Comparison of ENCODE assay signal across 8 cellular contexts in genomic region chr7:106285801-106286492, GRCh38. TPM values are rescaled to one million over a fixed set of nuclear protein-coding genes. Genes with fewer than 3 reads are reported as not detected.
DNase-seq lines count a peak whose midpoint lies in the region; ATAC-seq lines count a peak whose summit lies in the region.

No MANE protein-coding gene starts in this region.

- no peaks in the 10 kb centered on the region for H3K9me3 ChIP-seq in right cardiac atrium (ENCODE audit: control insufficient read depth, low read length)

- H3K4me1 ChIP-seq in right cardiac atrium (ENCODE audit: control insufficient read depth, insufficient read depth, low read length), result no peaks in the 10 kb centered on the region

- DNase-seq in activated CD8-positive, alpha-beta memory T cell treated with anti-CD3 and anti-CD28 coated beads, Interleukin-2, amount 10 ng/mL, durations not matched to agents 7 days and 5 days, result peak; percentile 71
- DNase-seq in activated CD8-positive, alpha-beta memory T cell treated with anti-CD3 and anti-CD28 coated beads, Interleukin-2, amount 50 U/mL, for 4 hours, result no peak
- DNase-seq in activated T-cell treated with anti-CD3 and anti-CD28 coated beads, Interleukin-2, amount 50 U/mL, for 48 hours, result peak; percentile 41 to 53
- DNase-seq in right cardiac atrium (peak in 1 of 3 donors; percentile 72), NCI-H2081 treated with DMSO at 0.1 percent for 48 hours (lab: John Stamatoyannopoulos, UW) (no peak), NCI-H2081 (lab: John Stamatoyannopoulos, UW) (no peak)
- peak; percentile 23 for DNase-seq in stimulated activated CD4-positive, alpha-beta T cell treated with anti-CD3 and anti-CD28 coated beads, Interleukin-12 subunit alpha, Interleukin-12 subunit beta, amount 100 ng/mL, for 4 hours

- H3K9me3 Mint-ChIP-seq in activated CD8-positive, alpha-beta memory T cell treated with anti-CD3 and anti-CD28 coated beads, Interleukin-2, amount 10 ng/mL, durations not matched to agents 7 days and 5 days (ENCODE audit: low read depth), result no peaks in the 10 kb centered on the region

- CTCF ChIA-PET in activated CD8-positive, alpha-beta memory T cell treated with anti-CD3 and anti-CD28 coated beads, Interleukin-2, amount 10 ng/mL, durations not matched to agents 7 days and 5 days (lab: Charles Lee), result interaction anchor here (1.8 to 2.6 kb wide), 2 partner anchors 61 to 139 kb away, joined by 4 to 18 read pairs; no protein-coding TSS in a partner anchor

- H3K4me3 Mint-ChIP-seq in activated CD8-positive, alpha-beta memory T cell treated with anti-CD3 and anti-CD28 coated beads, Interleukin-2, amount 10 ng/mL, durations not matched to agents 7 days and 5 days, result peak overlapping the region; percentile 91

- WGBS in right cardiac atrium, result 24% methylated on average over 16 of the region's 16 CpGs

- peaks cover 34% of the 10 kb centered on the region for H3K4me1 Mint-ChIP-seq in activated CD8-positive, alpha-beta memory T cell treated with anti-CD3 and anti-CD28 coated beads, Interleukin-2, amount 10 ng/mL, durations not matched to agents 7 days and 5 days

- H3K36me3 Mint-ChIP-seq in activated CD8-positive, alpha-beta memory T cell treated with anti-CD3 and anti-CD28 coated beads, Interleukin-2, amount 10 ng/mL, durations not matched to agents 7 days and 5 days, result peaks cover 12% of the 10 kb centered on the region

- peak overlapping the region; percentile 94 for H3K27ac Mint-ChIP-seq in activated CD8-positive, alpha-beta memory T cell treated with anti-CD3 and anti-CD28 coated beads, Interleukin-2, amount 10 ng/mL, durations not matched to agents 7 days and 5 days

- H3K27me3 Mint-ChIP-seq in activated CD8-positive, alpha-beta memory T cell treated with anti-CD3 and anti-CD28 coated beads, Interleukin-2, amount 10 ng/mL, durations not matched to agents 7 days and 5 days, result peaks cover 3% of the 10 kb centered on the region

- intact Hi-C loops in right cardiac atrium (cut with DNase I), result loop anchor here in 3 of 4 donors (5.0 to 10.0 kb wide), 3 partner anchors 109 to 376 kb away; partner anchors contain the start of gene CCDC71L (in 1 of the 3)

- peak overlapping the region; percentile 96 for H3K27ac ChIP-seq in right cardiac atrium (ENCODE audit: low read length)

- ATAC-seq in activated CD8-positive, alpha-beta memory T cell treated with anti-CD3 and anti-CD28 coated beads, Interleukin-2, amount 10 ng/mL, durations not matched to agents 7 days and 5 days, result peak; percentile 3
- ATAC-seq in HG03354 (IDR thresholded peaks at IDR 0.05; ENCODE audit: poor library complexity, severe bottlenecking, unreplicated experiment) (peak; percentile 31), right cardiac atrium (peak in 1 of 2 donors; percentile 5)

- no peaks in the 10 kb centered on the region for H3K27me3 ChIP-seq in right cardiac atrium (ENCODE audit: control insufficient read depth, insufficient read depth)

- peak overlapping the region; percentile 88 for H3K4me3 ChIP-seq in right cardiac atrium (ENCODE audit: low read length)

RNA-seq across cellular contexts. Expression of gene NAMPT, which starts 1.2 kb away (rescaled TPM):
- 100 to 1,000 TPM in 1 of 2 experiments, 10 to 100 TPM in 1; 89.7 to 188 TPM for total RNA-seq in activated CD8-positive, alpha-beta memory T cell treated with anti-CD3 and anti-CD28 coated beads, Interleukin-2, amount 10 ng/mL, durations not matched to agents 7 days and 5 days
- 100 to 1,000 TPM in 3 of 4 donors, 10 to 100 TPM in 1; 90.4 to 219 (median 119) TPM for total RNA-seq in right cardiac atrium
- polyA plus RNA-seq in right cardiac atrium, result 57.1 TPM

Comparison
In these comparisons a context has a peak if more than half of its experiments do, and no peak if none do; other contexts are left out.
1. DNase-seq: peak in activated CD8-positive, alpha-beta memory T cell treated with anti-CD3 and anti-CD28 coated beads, Interleukin-2, amount 10 ng/mL, durations not matched to agents 7 days and 5 days (single experiment), activated T-cell treated with anti-CD3 and anti-CD28 coated beads, Interleukin-2, amount 50 U/mL, for 48 hours (2 of 2) and stimulated activated CD4-positive, alpha-beta T cell treated with anti-CD3 and anti-CD28 coated beads, Interleukin-12 subunit alpha, Interleukin-12 subunit beta, amount 100 ng/mL, for 4 hours (single experiment); none in activated CD8-positive, alpha-beta memory T cell treated with anti-CD3 and anti-CD28 coated beads, Interleukin-2, amount 50 U/mL, for 4 hours (single experiment), NCI-H2081 treated with DMSO at 0.1 percent for 48 hours (single experiment) and NCI-H2081 (0 of 2).